ENCODE assay signal across 11 cellular contexts in genomic region chr20:20362774-20363435, GRCh38. TPM values are rescaled to one million over a fixed set of nuclear protein-coding genes. Genes with fewer than 3 reads are reported as not detected.
A peak's percentile ranks its signal among the peaks of the same experiment; 100 is the strongest.
DNase-seq lines count a peak whose midpoint lies in the region; ATAC-seq lines count a peak whose summit lies in the region.
"Had no signal": no experiment of that assay in that cellular context is flagged by ENCODE, and none has a peak within 500 bp of the region (broad histone marks: within the 10 kb centered on the region; RNA-seq: fewer than 3 reads in every experiment).

No MANE protein-coding gene starts in this region.

- H3K4me3 Mint-ChIP-seq in stimulated activated effector memory CD8-positive, alpha-beta T cell treated with anti-CD3 and anti-CD28 coated beads, Interleukin-12 subunit alpha, Interleukin-12 subunit beta, amount 100 ng/mL, for 72 hours = peak overlapping the region; percentile 31

- no peak overlapping the region for H3K27ac Mint-ChIP-seq in stimulated activated effector memory CD8-positive, alpha-beta T cell treated with anti-CD3 and anti-CD28 coated beads, Interleukin-12 subunit alpha, Interleukin-12 subunit beta, amount 100 ng/mL, for 72 hours

- H3K9me3 Mint-ChIP-seq in stimulated activated effector memory CD8-positive, alpha-beta T cell treated with anti-CD3 and anti-CD28 coated beads, Interleukin-12 subunit alpha, Interleukin-12 subunit beta, amount 100 ng/mL, for 72 hours = no peaks in the 10 kb centered on the region

- H3K4me1 Mint-ChIP-seq in stimulated activated effector memory CD8-positive, alpha-beta T cell treated with anti-CD3 and anti-CD28 coated beads, Interleukin-12 subunit alpha, Interleukin-12 subunit beta, amount 100 ng/mL, for 72 hours = peaks cover 41% of the 10 kb centered on the region

- DNase-seq in activated CD4-positive, alpha-beta T cell treated with anti-CD3 and anti-CD28 coated beads, Interleukin-2, amount 50 U/mL, for 48 hours = peak; percentile 12 to 35
- no peak for DNase-seq in activated CD4-positive, alpha-beta T cell treated with anti-CD3 and anti-CD28 coated beads for 4 hours
- DNase-seq in NCI-H2171 (lab: John Stamatoyannopoulos, UW) = peak; percentile 86
- peak; percentile 64 for DNase-seq in cerebellum (ENCODE audit: low spot score)
- DNase-seq in stimulated activated effector memory CD8-positive, alpha-beta T cell treated with anti-CD3 and anti-CD28 coated beads, Interleukin-12 subunit alpha, Interleukin-12 subunit beta, amount 100 ng/mL, for 72 hours (ENCODE audit: low spot score in 2 of 2) = no peak
- no peak for DNase-seq in HK-2 (ENCODE audit: unreplicated experiment)
- DNase-seq: gastrocnemius medialis; NK-92 treated with Interleukin-12 subunit alpha and Interleukin-12 subunit beta, amount 100 ng/mL, for 24 hours had no signal

- ATAC-seq in stimulated activated effector memory CD8-positive, alpha-beta T cell treated with anti-CD3 and anti-CD28 coated beads, Interleukin-12 subunit alpha, Interleukin-12 subunit beta, amount 100 ng/mL, for 72 hours = no peak
- ATAC-seq in GM18519 (IDR thresholded peaks at IDR 0.05; ENCODE audit: low FRiP score, unreplicated experiment) (no peak), GM18909 (IDR thresholded peaks at IDR 0.05; ENCODE audit: poor library complexity, unreplicated experiment) (no peak)
- ATAC-seq: gastrocnemius medialis had no signal

- H3K36me3 Mint-ChIP-seq in stimulated activated effector memory CD8-positive, alpha-beta T cell treated with anti-CD3 and anti-CD28 coated beads, Interleukin-12 subunit alpha, Interleukin-12 subunit beta, amount 100 ng/mL, for 72 hours = peaks cover 6% of the 10 kb centered on the region

RNA-seq across cellular contexts. Expression of gene INSM1, which starts 5.0 kb away (rescaled TPM):
- total RNA-seq in cerebellum = 32.0 TPM
- total RNA-seq: bronchial epithelial cell, gastrocnemius medialis had no signal

Comparison
In these comparisons a context has a peak if more than half of its experiments do, and no peak if none do; other contexts are left out.
1. DNase-seq: peak in activated CD4-positive, alpha-beta T cell treated with anti-CD3 and anti-CD28 coated beads, Interleukin-2, amount 50 U/mL, for 48 hours (2 of 2), NCI-H2171 (single experiment) and cerebellum (single experiment); none in activated CD4-positive, alpha-beta T cell treated with anti-CD3 and anti-CD28 coated beads for 4 hours (0 of 2), stimulated activated effector memory CD8-positive, alpha-beta T cell treated with anti-CD3 and anti-CD28 coated beads, Interleukin-12 subunit alpha, Interleukin-12 subunit beta, amount 100 ng/mL, for 72 hours (0 of 2) and HK-2 (single experiment).